Comparison of ENCODE assay signal across 8 cellular contexts in genomic region chr4:8547108-8547911, GRCh38. TPM values are rescaled to one million over a fixed set of nuclear protein-coding genes. Genes with fewer than 3 reads are reported as not detected.
DNase-seq lines count a peak whose midpoint lies in the region; ATAC-seq, FAIRE-seq and TF ChIP-seq lines count a peak whose summit lies in the region.
"Had no signal": no experiment of that assay in that cellular context is flagged by ENCODE, and none has a peak within 500 bp of the region (broad histone marks: within the 10 kb centered on the region; RNA-seq: fewer than 3 reads in every experiment).

No MANE protein-coding gene starts in this region.

- no peak for ATAC-seq in GM21528 (IDR thresholded peaks at IDR 0.05; ENCODE audit: low FRiP score, unreplicated experiment)

- H3K9me3 ChIP-seq in NT2/D1 (ENCODE audit: insufficient read depth, low read length), result no peaks in the 10 kb centered on the region
- no peaks in the 10 kb centered on the region for H3K9me3 ChIP-seq in small intestine (ENCODE audit: control insufficient read depth, low read depth)

- FAIRE-seq in GM12892 (lab: Jason Lieb, UNC) (peak; percentile 60), small intestine (lab: Jason Lieb, UNC) (no peak)

- no peak overlapping the region for H3K9ac ChIP-seq in NT2/D1 (ENCODE audit: insufficient read length, low read depth)

- peak; percentile 59 for TF ChIP-seq CTCF in epithelial cell of proximal tubule (conservative IDR thresholded peaks at IDR 0.05; ENCODE audit: low read depth, low read length)
- peak; percentile 54 for TF ChIP-seq CTCF in retinal pigment epithelial cell (conservative IDR thresholded peaks at IDR 0.05; ENCODE audit: low read depth, low read length)

- TF ChIP-seq POLR2A in GM12892 (IDR thresholded peaks at IDR 0.05; ENCODE audit: low read depth, low read length), result no peak

- H3K36me3 ChIP-seq in NT2/D1 (ENCODE audit: insufficient read depth, insufficient read length, low read length), result no peaks in the 10 kb centered on the region
- no peaks in the 10 kb centered on the region for H3K36me3 ChIP-seq in small intestine (ENCODE audit: control insufficient read depth in 2 of 2, insufficient read depth in 2 of 2, low read length in 2 of 2)

- H3K27me3 ChIP-seq in NT2/D1 (ENCODE audit: insufficient read depth, insufficient read length), result no peaks in the 10 kb centered on the region
- no peaks in the 10 kb centered on the region for H3K27me3 ChIP-seq in small intestine (ENCODE audit: control insufficient read depth in 2 of 2, insufficient read depth in 2 of 2, low read length in 2 of 2)

- DNase-seq in GM12892 (ENCODE audit: insufficient read length) (no peak), NT2/D1 (ENCODE audit: low read depth, low spot score) (peak; percentile 67), epithelial cell of proximal tubule (ENCODE audit: low read depth) (no peak), retinal pigment epithelial cell (ENCODE audit: low read depth) (no peak), NCI-H187 treated with DMSO at 0.1 percent for 48 hours (lab: John Stamatoyannopoulos, UW) (no peak), small intestine (no peak)
- DNase-seq: activated CD4-positive, alpha-beta memory T cell treated with anti-CD3 and anti-CD28 coated beads for 36 hours had no signal

- H3K4me3 ChIP-seq in NT2/D1 (ENCODE audit: insufficient read length, low read depth) (no peak overlapping the region), epithelial cell of proximal tubule (ENCODE audit: low read depth, low read length) (no peak overlapping the region), retinal pigment epithelial cell (ENCODE audit: low read length) (no peak overlapping the region), small intestine (ENCODE audit: low read depth in 1 of 2, low read length in 2 of 2) (no peak overlapping the region)

- WGBS in small intestine, 3 donors, result 42 to 51% (median 48%) methylated on average over 16 of the region's 16 CpGs

- H3K4me1 ChIP-seq in NT2/D1 (ENCODE audit: insufficient read depth, insufficient read length) (peaks cover 26% of the 10 kb centered on the region), small intestine (ENCODE audit: control insufficient read depth in 2 of 2, insufficient read depth in 1 of 2, low read depth in 1 of 2, low read length in 1 of 2) (no peaks in the 10 kb centered on the region)

- H3K27ac ChIP-seq in small intestine (ENCODE audit: low read depth in 1 of 2, low read length in 1 of 2), result no peak overlapping the region

RNA-seq across cellular contexts. Expression of gene GPR78, which starts 32.9 kb away (rescaled TPM):
- not detected for polyA plus RNA-seq in GM12892 (2012; ENCODE audit: missing spikeins)
- total RNA-seq in epithelial cell of proximal tubule, result not detected in 2 replicates
- not detected for polyA plus RNA-seq in small intestine
- total RNA-seq: activated CD4-positive, alpha-beta memory T cell treated with anti-CD3 and anti-CD28 coated beads for 36 hours had no signal

RNA-seq across cellular contexts. Expression of gene CPZ, which starts 45.3 kb away (rescaled TPM):
- not detected for polyA plus RNA-seq in GM12892 (2012; ENCODE audit: missing spikeins)
- 0.86 and 2.0 TPM in 2 replicates for total RNA-seq in epithelial cell of proximal tubule
- polyA plus RNA-seq in small intestine, result 1 to 10 TPM in 1 of 3 donors, under 1 TPM in 1, not detected in 1; 0.27 to 3.8 TPM
- total RNA-seq: activated CD4-positive, alpha-beta memory T cell treated with anti-CD3 and anti-CD28 coated beads for 36 hours had no signal
